Comparison of ENCODE assay signal across 17 cellular contexts in genomic region chr12:68536885-68537284, GRCh38.
"Had no signal": no experiment of that assay in that cellular context is flagged by ENCODE, and none has a peak within 500 bp of the region (broad histone marks: within the 10 kb centered on the region; RNA-seq: fewer than 3 reads in every experiment).

No MANE protein-coding gene starts in this region.

- H3K4me3 Mint-ChIP-seq: activated CD4-positive, alpha-beta T cell treated with anti-CD3 and anti-CD28 coated beads, Interleukin-2, amount 10 ng/mL, durations not matched to agents 7 days and 5 days; activated naive CD4-positive, alpha-beta T cell treated with anti-CD3 and anti-CD28 coated beads, Interleukin-2, amount 10 ng/mL, durations not matched to agents 7 days and 5 days; activated T-helper 17 cell treated with anti-CD3 and anti-CD28 coated beads, Interleukin-2, amount 50 U/mL, for 72 hours; memory B cell; neural crest cell had no signal

- H3K27ac ChIP-seq: breast epithelium, gastrocnemius medialis, heart right ventricle, left ventricle myocardium inferior, ovary, stomach, thoracic aorta had no signal

- H3K27me3 ChIP-seq: breast epithelium, gastrocnemius medialis, heart right ventricle, ovary, stomach had no signal

- DNase-seq: activated CD4-positive, alpha-beta T cell treated with anti-CD3 and anti-CD28 coated beads, Interleukin-2, amount 10 ng/mL, durations not matched to agents 7 days and 5 days; activated CD4-positive, CD25-positive, alpha-beta regulatory T cell; activated CD8-positive, alpha-beta memory T cell treated with anti-CD3 and anti-CD28 coated beads for 24 hours; activated naive CD4-positive, alpha-beta T cell treated with anti-CD3 and anti-CD28 coated beads, Interleukin-2, amount 10 ng/mL, durations not matched to agents 7 days and 5 days; effector CD4-positive, alpha-beta T cell; gastrocnemius medialis; heart right ventricle; kidney; left ventricle myocardium inferior; ovary; stimulated activated CD4-positive, alpha-beta T cell treated with anti-CD3 and anti-CD28 coated beads, Interleukin-4, amount 100 ng/mL, for 24 hours; stomach had no signal

- H3K27me3 Mint-ChIP-seq: activated CD4-positive, alpha-beta T cell treated with anti-CD3 and anti-CD28 coated beads, Interleukin-2, amount 10 ng/mL, durations not matched to agents 7 days and 5 days; activated T-helper 17 cell treated with anti-CD3 and anti-CD28 coated beads, Interleukin-2, amount 50 U/mL, for 72 hours had no signal

- H3K27ac Mint-ChIP-seq: activated CD4-positive, alpha-beta T cell treated with anti-CD3 and anti-CD28 coated beads, Interleukin-2, amount 10 ng/mL, durations not matched to agents 7 days and 5 days; activated T-helper 17 cell treated with anti-CD3 and anti-CD28 coated beads, Interleukin-2, amount 50 U/mL, for 72 hours; memory B cell had no signal

- ATAC-seq: activated T-helper 17 cell treated with anti-CD3 and anti-CD28 coated beads, Interleukin-2, amount 50 U/mL, for 72 hours; gastrocnemius medialis; heart right ventricle had no signal

- H3K4me1 Mint-ChIP-seq: memory B cell had no signal

- H3K4me1 ChIP-seq: breast epithelium had no signal

- H3K4me3 ChIP-seq: breast epithelium, gastrocnemius medialis, heart right ventricle, left ventricle myocardium inferior, ovary, stomach, thoracic aorta had no signal

- H3K9me3 ChIP-seq: breast epithelium, gastrocnemius medialis, left ventricle myocardium inferior, ovary, stomach, thoracic aorta had no signal

- H3K36me3 ChIP-seq: breast epithelium, gastrocnemius medialis, heart right ventricle, left ventricle myocardium inferior, ovary, stomach, thoracic aorta had no signal
